ENCODE assay signal across 28 cellular contexts in genomic region chr9:135392511-135392910, GRCh38.
"Had no signal": no experiment of that assay in that cellular context is flagged by ENCODE, and none has a peak within 500 bp of the region (broad histone marks: within the 10 kb centered on the region; RNA-seq: fewer than 3 reads in every experiment).

No MANE protein-coding gene starts in this region.

- H3K4me3 Mint-ChIP-seq: activated naive CD4-positive, alpha-beta T cell treated with anti-CD3 and anti-CD28 coated beads, Interleukin-2, amount 10 ng/mL, durations not matched to agents 7 days and 5 days; activated naive CD8-positive, alpha-beta T cell treated with anti-CD3 and anti-CD28 coated beads, Interleukin-2, amount 10 ng/mL, durations not matched to agents 7 days and 5 days; activated T-helper 1 cell treated with anti-CD3 and anti-CD28 coated beads, Interleukin-12 subunit alpha, Interleukin-12 subunit beta, Interleukin-2, Interleukin-4 antibody, amounts not matched to agents 30 ng/mL and 10 ng/mL and 1 ng/mL, durations not matched to agents 14 hours and 24 hours and 36 hours; dendritic cell treated with granulocyte-macrophage colony-stimulating factor and Interleukin-4, amounts not matched to agents 40 ng/mL and 50 ng/mL, for 4 days; nephron progenitor cell; stimulated activated effector memory CD8-positive, alpha-beta T cell treated with anti-CD3 and anti-CD28 coated beads, Interleukin-12 subunit alpha, Interleukin-12 subunit beta, amount 100 ng/mL, for 72 hours had no signal

- H3K27me3 Mint-ChIP-seq: dendritic cell treated with granulocyte-macrophage colony-stimulating factor and Interleukin-4, amounts not matched to agents 40 ng/mL and 50 ng/mL, for 4 days had no signal

- H3K9ac ChIP-seq: parathyroid adenoma had no signal

- H3K4me1 ChIP-seq: esophagus muscularis mucosa, foreskin keratinocyte, heart left ventricle, left ventricle myocardium inferior, parathyroid adenoma, psoas muscle, sigmoid colon, stomach, upper lobe of left lung, vagina had no signal

- H3K36me3 Mint-ChIP-seq: activated naive CD4-positive, alpha-beta T cell treated with anti-CD3 and anti-CD28 coated beads, Interleukin-2, amount 10 ng/mL, durations not matched to agents 7 days and 5 days; activated naive CD8-positive, alpha-beta T cell treated with anti-CD3 and anti-CD28 coated beads, Interleukin-2, amount 10 ng/mL, durations not matched to agents 7 days and 5 days; stimulated activated effector memory CD8-positive, alpha-beta T cell treated with anti-CD3 and anti-CD28 coated beads, Interleukin-12 subunit alpha, Interleukin-12 subunit beta, amount 100 ng/mL, for 72 hours had no signal

- H3K27ac ChIP-seq: brain microvascular endothelial cell, esophagus muscularis mucosa, foreskin keratinocyte, heart left ventricle, left ventricle myocardium inferior, parathyroid adenoma, psoas muscle, sigmoid colon, stomach, thyroid gland, upper lobe of left lung, vagina had no signal

- DNase-seq: activated CD4-positive, alpha-beta T cell treated with anti-CD3 and anti-CD28 coated beads for 48 hours; activated CD4-positive, alpha-beta T cell treated with anti-CD3 and anti-CD28 coated beads, Interleukin-2, amount 50 U/mL, for 48 hours; activated CD8-positive, alpha-beta memory T cell treated with anti-CD3 and anti-CD28 coated beads for 24 hours; activated gamma-delta T cell; activated naive CD4-positive, alpha-beta T cell treated with anti-CD3 and anti-CD28 coated beads, Interleukin-2, amount 10 ng/mL, durations not matched to agents 7 days and 5 days; activated naive CD8-positive, alpha-beta T cell treated with anti-CD3 and anti-CD28 coated beads, Interleukin-2, amount 10 ng/mL, durations not matched to agents 7 days and 5 days; brain microvascular endothelial cell; central memory CD4-positive, alpha-beta T cell; foreskin keratinocyte; heart left ventricle; left ventricle myocardium inferior; nephron progenitor cell; occipital lobe; psoas muscle; sigmoid colon; small intestine; stimulated activated CD4-positive, alpha-beta T cell treated with anti-CD3 and anti-CD28 coated beads, Interleukin-4, amount 100 ng/mL, for 24 hours; stomach; thyroid gland had no signal

- H3K36me3 ChIP-seq: brain microvascular endothelial cell, esophagus muscularis mucosa, heart left ventricle, left ventricle myocardium inferior, sigmoid colon, stomach, thyroid gland, upper lobe of left lung, vagina had no signal

- H3K4me1 Mint-ChIP-seq: activated naive CD4-positive, alpha-beta T cell treated with anti-CD3 and anti-CD28 coated beads, Interleukin-2, amount 10 ng/mL, durations not matched to agents 7 days and 5 days; activated naive CD8-positive, alpha-beta T cell treated with anti-CD3 and anti-CD28 coated beads, Interleukin-2, amount 10 ng/mL, durations not matched to agents 7 days and 5 days; stimulated activated effector memory CD8-positive, alpha-beta T cell treated with anti-CD3 and anti-CD28 coated beads, Interleukin-12 subunit alpha, Interleukin-12 subunit beta, amount 100 ng/mL, for 72 hours had no signal

- H3K9me3 ChIP-seq: thyroid gland had no signal

- ATAC-seq: activated CD4-positive, CD25-positive, alpha-beta regulatory T cell treated with anti-CD3 and anti-CD28 coated beads, Interleukin-2, amount 50 U/mL, for 24 hours; foreskin keratinocyte; heart left ventricle; psoas muscle; stimulated activated effector memory CD8-positive, alpha-beta T cell treated with anti-CD3 and anti-CD28 coated beads, Interleukin-12 subunit alpha, Interleukin-12 subunit beta, amount 100 ng/mL, for 72 hours had no signal

- H3K27me3 ChIP-seq: brain microvascular endothelial cell, foreskin keratinocyte, thyroid gland, upper lobe of left lung, vagina had no signal

- H3K9me3 Mint-ChIP-seq: activated naive CD4-positive, alpha-beta T cell treated with anti-CD3 and anti-CD28 coated beads, Interleukin-2, amount 10 ng/mL, durations not matched to agents 7 days and 5 days; activated naive CD8-positive, alpha-beta T cell treated with anti-CD3 and anti-CD28 coated beads, Interleukin-2, amount 10 ng/mL, durations not matched to agents 7 days and 5 days; activated T-helper 1 cell treated with anti-CD3 and anti-CD28 coated beads, Interleukin-12 subunit alpha, Interleukin-12 subunit beta, Interleukin-2, Interleukin-4 antibody, amounts not matched to agents 30 ng/mL and 10 ng/mL and 1 ng/mL, durations not matched to agents 14 hours and 24 hours and 36 hours; dendritic cell treated with granulocyte-macrophage colony-stimulating factor and Interleukin-4, amounts not matched to agents 40 ng/mL and 50 ng/mL, for 4 days; stimulated activated effector memory CD8-positive, alpha-beta T cell treated with anti-CD3 and anti-CD28 coated beads, Interleukin-12 subunit alpha, Interleukin-12 subunit beta, amount 100 ng/mL, for 72 hours had no signal

- H3K4me3 ChIP-seq: esophagus muscularis mucosa, heart left ventricle, left ventricle myocardium inferior, lung, psoas muscle, sigmoid colon, stomach, thyroid gland, upper lobe of left lung, vagina had no signal

- H2AFZ ChIP-seq: parathyroid adenoma had no signal
